ENCODE assay signal across 28 cellular contexts in genomic region chr7:15471387-15471786, GRCh38.
"Had no signal": no experiment of that assay in that cellular context is flagged by ENCODE, and none has a peak within 500 bp of the region (broad histone marks: within the 10 kb centered on the region; RNA-seq: fewer than 3 reads in every experiment).

No MANE protein-coding gene starts in this region.

- DNase-seq: activated CD4-positive, alpha-beta memory T cell treated with anti-CD3 and anti-CD28 coated beads, Interleukin-2, amount 10 ng/mL, durations not matched to agents 7 days and 5 days; activated CD4-positive, alpha-beta T cell treated with anti-CD3 and anti-CD28 coated beads for 1 hour; activated CD4-positive, alpha-beta T cell treated with anti-CD3 and anti-CD28 coated beads for 4 hours; activated CD4-positive, alpha-beta T cell treated with anti-CD3 and anti-CD28 coated beads, Interleukin-2, amount 10 ng/mL, durations not matched to agents 7 days and 5 days; activated CD4-positive, alpha-beta T cell treated with anti-CD3 and anti-CD28 coated beads, Interleukin-2, amount 50 U/mL, for 4 hours; activated CD8-positive, alpha-beta memory T cell treated with anti-CD3 and anti-CD28 coated beads, Interleukin-2, amount 50 U/mL, for 48 hours; activated gamma-delta T cell; activated naive CD4-positive, alpha-beta T cell; activated naive CD4-positive, alpha-beta T cell treated with anti-CD3 and anti-CD28 coated beads, Interleukin-2, amount 10 ng/mL, durations not matched to agents 7 days and 5 days; activated T-cell treated with anti-CD3 and anti-CD28 coated beads for 4 hours; activated T-cell treated with anti-CD3 and anti-CD28 coated beads, Interleukin-2, amount 50 U/mL, for 24 hours; activated T-cell treated with anti-CD3 and anti-CD28 coated beads, Interleukin-2, amount 50 U/mL, for 72 hours; amniotic stem cell; anterior cingulate cortex; brain microvascular endothelial cell; dorsolateral prefrontal cortex; effector memory CD4-positive, alpha-beta T cell; endodermal cell; foreskin keratinocyte; heart right ventricle; T-helper 2 cell had no signal

- H3K27ac Mint-ChIP-seq: activated CD4-positive, alpha-beta memory T cell treated with anti-CD3 and anti-CD28 coated beads, Interleukin-2, amount 10 ng/mL, durations not matched to agents 7 days and 5 days; activated CD4-positive, alpha-beta T cell treated with anti-CD3 and anti-CD28 coated beads, Interleukin-2, amount 10 ng/mL, durations not matched to agents 7 days and 5 days; activated naive CD4-positive, alpha-beta T cell treated with anti-CD3 and anti-CD28 coated beads, Interleukin-2, amount 10 ng/mL, durations not matched to agents 7 days and 5 days; activated naive CD8-positive, alpha-beta T cell; activated T-cell treated with anti-CD3 and anti-CD28 coated beads, Interleukin-2, amount 50 U/mL, for 24 hours; activated T-cell treated with anti-CD3 and anti-CD28 coated beads, Interleukin-2, amount 50 U/mL, for 72 hours; dendritic cell treated with granulocyte-macrophage colony-stimulating factor and Interleukin-4, amounts not matched to agents 40 ng/mL and 50 ng/mL, for 4 days; endodermal cell; WTC11 had no signal

- H3K4me3 ChIP-seq: coronary artery, dorsolateral prefrontal cortex, esophagus muscularis mucosa, gastroesophageal sphincter, heart right ventricle had no signal

- H3K27ac ChIP-seq: brain microvascular endothelial cell, coronary artery, dorsolateral prefrontal cortex, esophagus muscularis mucosa, foreskin keratinocyte, gastroesophageal sphincter, heart right ventricle had no signal

- H3K36me3 ChIP-seq: brain microvascular endothelial cell, esophagus muscularis mucosa, gastroesophageal sphincter, heart right ventricle had no signal

- H3K4me1 Mint-ChIP-seq: activated CD4-positive, alpha-beta memory T cell treated with anti-CD3 and anti-CD28 coated beads, Interleukin-2, amount 10 ng/mL, durations not matched to agents 7 days and 5 days; activated CD4-positive, alpha-beta T cell treated with anti-CD3 and anti-CD28 coated beads, Interleukin-2, amount 10 ng/mL, durations not matched to agents 7 days and 5 days; activated naive CD4-positive, alpha-beta T cell treated with anti-CD3 and anti-CD28 coated beads, Interleukin-2, amount 10 ng/mL, durations not matched to agents 7 days and 5 days; central memory CD8-positive, alpha-beta T cell; endodermal cell; WTC11 had no signal

- H3K4me1 ChIP-seq: foreskin keratinocyte, heart right ventricle had no signal

- H3K27me3 Mint-ChIP-seq: activated CD4-positive, alpha-beta memory T cell treated with anti-CD3 and anti-CD28 coated beads, Interleukin-2, amount 10 ng/mL, durations not matched to agents 7 days and 5 days; activated CD4-positive, alpha-beta T cell treated with anti-CD3 and anti-CD28 coated beads, Interleukin-2, amount 10 ng/mL, durations not matched to agents 7 days and 5 days; activated naive CD4-positive, alpha-beta T cell treated with anti-CD3 and anti-CD28 coated beads, Interleukin-2, amount 10 ng/mL, durations not matched to agents 7 days and 5 days; activated naive CD8-positive, alpha-beta T cell; activated T-cell treated with anti-CD3 and anti-CD28 coated beads, Interleukin-2, amount 50 U/mL, for 24 hours; central memory CD8-positive, alpha-beta T cell; dendritic cell treated with granulocyte-macrophage colony-stimulating factor and Interleukin-4, amounts not matched to agents 40 ng/mL and 50 ng/mL, for 4 days had no signal

- H3K9me3 Mint-ChIP-seq: activated CD4-positive, alpha-beta T cell treated with anti-CD3 and anti-CD28 coated beads, Interleukin-2, amount 10 ng/mL, durations not matched to agents 7 days and 5 days; central memory CD8-positive, alpha-beta T cell; endodermal cell; WTC11 had no signal

- H3K27me3 ChIP-seq: brain microvascular endothelial cell, dorsolateral prefrontal cortex, esophagus muscularis mucosa, foreskin keratinocyte, gastroesophageal sphincter, heart right ventricle had no signal

- H3K4me3 Mint-ChIP-seq: activated CD4-positive, alpha-beta memory T cell treated with anti-CD3 and anti-CD28 coated beads, Interleukin-2, amount 10 ng/mL, durations not matched to agents 7 days and 5 days; activated CD4-positive, alpha-beta T cell treated with anti-CD3 and anti-CD28 coated beads, Interleukin-2, amount 10 ng/mL, durations not matched to agents 7 days and 5 days; activated naive CD4-positive, alpha-beta T cell treated with anti-CD3 and anti-CD28 coated beads, Interleukin-2, amount 10 ng/mL, durations not matched to agents 7 days and 5 days; activated naive CD8-positive, alpha-beta T cell; activated T-cell treated with anti-CD3 and anti-CD28 coated beads, Interleukin-2, amount 50 U/mL, for 24 hours; activated T-cell treated with anti-CD3 and anti-CD28 coated beads, Interleukin-2, amount 50 U/mL, for 72 hours; central memory CD8-positive, alpha-beta T cell; dendritic cell treated with granulocyte-macrophage colony-stimulating factor and Interleukin-4, amounts not matched to agents 40 ng/mL and 50 ng/mL, for 4 days; endodermal cell; WTC11 had no signal

- H3K36me3 Mint-ChIP-seq: activated naive CD4-positive, alpha-beta T cell treated with anti-CD3 and anti-CD28 coated beads, Interleukin-2, amount 10 ng/mL, durations not matched to agents 7 days and 5 days; activated naive CD8-positive, alpha-beta T cell; WTC11 had no signal

- ATAC-seq: activated T-cell treated with anti-CD3 and anti-CD28 coated beads, Interleukin-2, amount 50 U/mL, for 72 hours; foreskin keratinocyte; gastroesophageal sphincter; heart right ventricle; WTC11 had no signal
